In genomic region chr9:19130436-19130835, GRCh38 we compare ENCODE assay signal across 13 cellular contexts. TPM values are rescaled to one million over a fixed set of nuclear protein-coding genes. Genes with fewer than 3 reads are reported as not detected.
DNase-seq lines count a peak whose midpoint lies in the region; ATAC-seq and TF ChIP-seq lines count a peak whose summit lies in the region.
"Had no signal": no experiment of that assay in that cellular context is flagged by ENCODE, and none has a peak within 500 bp of the region (broad histone marks: within the 10 kb centered on the region; RNA-seq: fewer than 3 reads in every experiment).

No MANE protein-coding gene starts in this region.

- no peak overlapping the region for H3K14ac ChIP-seq in mesenchymal stem cell (ENCODE audit: low read length in 2 of 2)

- no peaks in the 10 kb centered on the region for H3K27me3 ChIP-seq in CD4-positive, alpha-beta memory T cell (ENCODE audit: insufficient read depth, low read length)
- H3K27me3 ChIP-seq in adipocyte (replicated peaks; ENCODE audit: control insufficient read depth, insufficient read depth, low read length) (no peaks in the 10 kb centered on the region), mesenchymal stem cell (ENCODE audit: control insufficient read depth in 1 of 2, insufficient read depth in 1 of 2, low read length in 2 of 2) (no peaks in the 10 kb centered on the region)

- H4K91ac ChIP-seq in mesenchymal stem cell (ENCODE audit: low read length) = no peak overlapping the region

- H3K4me2 ChIP-seq in mesenchymal stem cell (ENCODE audit: low read length, poor library complexity, severe bottlenecking) = peak overlapping the region; percentile 40

- H3K4ac ChIP-seq in mesenchymal stem cell (ENCODE audit: low read depth in 1 of 2, low read length in 2 of 2) = peak overlapping the region; percentile 58 to 67

- POLR2A ChIA-PET in CD4-positive, alpha-beta memory T cell (lab: Charles Lee; ENCODE audit: partially characterized antibody) = interaction anchor here (2.5 to 3.6 kb wide), 2 partner anchors 31 to 82 kb away, joined by 20 to 21 read pairs; partner anchors contain the start of gene RRAGA
- POLR2A ChIA-PET in HEK293 (lab: Yijun Ruan, JAX) = no interaction called here

- no peaks in the 10 kb centered on the region for H3K79me1 ChIP-seq in mesenchymal stem cell (replicated peaks; ENCODE audit: low read length, poor library complexity, severe bottlenecking)

- peak overlapping the region in 4 of 7 donors; percentile 76 to 95 (median 86) for H3K27ac Mint-ChIP-seq in CD4-positive, alpha-beta memory T cell

- H3K4me1 ChIP-seq in CD4-positive, alpha-beta memory T cell (ENCODE audit: insufficient read depth, low read length) = peaks cover 37% of the 10 kb centered on the region
- H3K4me1 ChIP-seq in HEK293 (ENCODE audit: control insufficient read depth, insufficient read depth, low read length) (no peaks in the 10 kb centered on the region; the same call in 1 of the 2 replicates), adipocyte (ENCODE audit: control insufficient read depth, insufficient read depth, low read length) (peaks cover 12% of the 10 kb centered on the region), mesenchymal stem cell (ENCODE audit: control insufficient read depth, insufficient read depth, low read depth, low read length) (peaks cover 12% of the 10 kb centered on the region)

- TF ChIP-seq CTCF in HEK293 (tag by site-specific recombination; IDR thresholded peaks at IDR 0.05) = no peak

- no peak overlapping the region for H3K4me3 ChIP-seq in CD4-positive, alpha-beta memory T cell (ENCODE audit: low read length in 2 of 2)
- no peak overlapping the region for H3K4me3 ChIP-seq in HEK293 (ENCODE audit: low read depth, low read length)
- no peak overlapping the region for H3K4me3 ChIP-seq in adipocyte (ENCODE audit: low read length)
- no peak overlapping the region for H3K4me3 ChIP-seq in mesenchymal stem cell (ENCODE audit: insufficient read depth in 1 of 2, low read depth in 1 of 2, low read length in 2 of 2)

- ATAC-seq in HG03354 (IDR thresholded peaks at IDR 0.05; ENCODE audit: poor library complexity, severe bottlenecking, unreplicated experiment) (no peak), HG02938 (IDR thresholded peaks at IDR 0.05; ENCODE audit: unreplicated experiment) (no peak)
- ATAC-seq: right cardiac atrium had no signal

- no peak overlapping the region for H3K27ac ChIP-seq in CD4-positive, alpha-beta memory T cell (ENCODE audit: low read depth, low read length)
- H3K27ac ChIP-seq in HEK293 (ENCODE audit: extremely low read depth, low read depth, low read length) (no peak overlapping the region), mesenchymal stem cell (ENCODE audit: low read length, poor library complexity, severe bottlenecking) (peak overlapping the region; percentile 72)
- H3K27ac ChIP-seq: SK-N-MC had no signal

- no peak for DNase-seq in CD4-positive, alpha-beta memory T cell
- DNase-seq in adipocyte (ENCODE audit: low read depth) (no peak), mesenchymal stem cell (no peak), Ammon's horn (ENCODE audit: low spot score) (no peak)
- no peak for DNase-seq in central memory CD4-positive, alpha-beta T cell
- DNase-seq: activated naive CD4-positive, alpha-beta T cell; NCI-H2029 treated with DMSO at 0.1 percent for 48 hours; right cardiac atrium; stimulated activated CD4-positive, alpha-beta T cell treated with anti-CD3 and anti-CD28 coated beads, Interleukin-4, amount 100 ng/mL, for 1 hour had no signal

- CTCF ChIA-PET in CD4-positive, alpha-beta memory T cell (lab: Charles Lee; ENCODE audit: partially characterized antibody) = interaction anchor here (1.3 to 1.4 kb wide), 2 partner anchors 12 to 44 kb away, joined by 3 to 5 read pairs; no protein-coding TSS in a partner anchor
- CTCF ChIA-PET in HEK293 (lab: Yijun Ruan, JAX) = no interaction called here

- no peak overlapping the region for H2BK120ac ChIP-seq in mesenchymal stem cell (ENCODE audit: low read depth, low read length)

- H3K36me3 Mint-ChIP-seq in CD4-positive, alpha-beta memory T cell = peaks cover 0 to 10% of the 10 kb centered on the region in 2 donors

- no peak overlapping the region for H2BK15ac ChIP-seq in mesenchymal stem cell (ENCODE audit: low read depth, poor library complexity, severe bottlenecking)

- no peak overlapping the region for H2BK5ac ChIP-seq in mesenchymal stem cell (ENCODE audit: low read depth, low read length, poor library complexity, severe bottlenecking)

- H3K23ac ChIP-seq in mesenchymal stem cell (ENCODE audit: low read length in 2 of 2) = no peak overlapping the region

- intact Hi-C loops in CD4-positive, alpha-beta memory T cell (cut with micrococcal nuclease) = no loop called here

- 23% methylated on average over 8 of the region's 8 CpGs for WGBS in mesenchymal stem cell

- no peaks in the 10 kb centered on the region for H3K27me3 Mint-ChIP-seq in CD4-positive, alpha-beta memory T cell

- H3K36me3 ChIP-seq in CD4-positive, alpha-beta memory T cell (ENCODE audit: insufficient read depth, low read length) = no peaks in the 10 kb centered on the region
- peaks cover 0 to 3% of the 10 kb centered on the region in 2 experiments; a peak in 1 of 3 replicates for H3K36me3 ChIP-seq in HEK293 (ENCODE audit: control insufficient read depth in 2 of 2, insufficient read depth in 1 of 2, low read length in 2 of 2)
- H3K36me3 ChIP-seq in adipocyte (ENCODE audit: control insufficient read depth, insufficient read depth, low read length, severe bottlenecking) = peaks cover 10% of the 10 kb centered on the region
- H3K36me3 ChIP-seq in mesenchymal stem cell (ENCODE audit: control insufficient read depth in 1 of 2, insufficient read depth in 2 of 2, low read depth in 1 of 2, low read length in 2 of 2) = peaks cover 5 to 8% of the 10 kb centered on the region in 2 experiments

- H3K4me3 Mint-ChIP-seq in CD4-positive, alpha-beta memory T cell = peak overlapping the region in 2 of 8 donors; percentile 15 to 33

- H2BK12ac ChIP-seq in mesenchymal stem cell (ENCODE audit: low read length in 2 of 2) = peak overlapping the region; percentile 45 to 61

- peaks cover 0 to 1% (median 0%) of the 10 kb centered on the region in 8 donors for H3K9me3 Mint-ChIP-seq in CD4-positive, alpha-beta memory T cell

- H3K4me1 Mint-ChIP-seq in CD4-positive, alpha-beta memory T cell = peaks cover 20 to 38% (median 27%) of the 10 kb centered on the region in 4 donors

- H3K9ac ChIP-seq in adipocyte (ENCODE audit: low read length) = peak overlapping the region; percentile 96
- H3K9ac ChIP-seq in mesenchymal stem cell (ENCODE audit: low read length) = peak overlapping the region; percentile 99

- H2AK5ac ChIP-seq in mesenchymal stem cell (ENCODE audit: low read length, severe bottlenecking) = peak overlapping the region; percentile 49

- no peak overlapping the region for H4K8ac ChIP-seq in mesenchymal stem cell (ENCODE audit: low read length)

- peak overlapping the region; percentile 14 for H2AFZ ChIP-seq in mesenchymal stem cell (ENCODE audit: low read depth, low read length)

- no peaks in the 10 kb centered on the region for H3K9me3 ChIP-seq in CD4-positive, alpha-beta memory T cell (ENCODE audit: control insufficient read depth in 1 of 2, low read length in 2 of 2)
- no peaks in the 10 kb centered on the region for H3K9me3 ChIP-seq in HEK293 (ENCODE audit: control insufficient read depth, insufficient read depth, low read depth, low read length)
- H3K9me3 ChIP-seq in adipocyte (ENCODE audit: control insufficient read depth, low read length) = no peaks in the 10 kb centered on the region
- H3K9me3 ChIP-seq in mesenchymal stem cell (ENCODE audit: control insufficient read depth, low read length) = no peaks in the 10 kb centered on the region

- H3K18ac ChIP-seq in mesenchymal stem cell (ENCODE audit: low read depth in 1 of 2, low read length in 2 of 2) = peak overlapping the region in 1 of 2 experiments; percentile 53

TF ChIP-seq in HEK293, 187 proteins besides CTCF, POLR2A, EP300 and RAD21:
- TF ChIP-seq FEZF1 (tag by site-specific recombination; IDR thresholded peaks at IDR 0.05) = peak; percentile 34; the same call in 1 of the 2 replicates
- TF ChIP-seq ZNF830 (tag by site-specific recombination; IDR thresholded peaks at IDR 0.05; ENCODE audit: low read depth) = no peak

RNA-seq across cellular contexts. Expression of gene PLIN2, which starts 3.1 kb away (rescaled TPM):
- total RNA-seq in CD4-positive, alpha-beta memory T cell = 10 to 100 TPM; 52.6 to 57.7 TPM
- 100 to 1,000 TPM; 102 to 148 TPM for polyA plus RNA-seq in CD4-positive, alpha-beta memory T cell
- polyA plus RNA-seq in mesenchymal stem cell (2013, experiment 1 of 2) = 128 TPM
- polyA plus RNA-seq in mesenchymal stem cell (2013, experiment 2 of 2) = 127 TPM

RNA-seq across cellular contexts. Expression of gene HAUS6, which starts 27.7 kb away (rescaled TPM):
- total RNA-seq in CD4-positive, alpha-beta memory T cell = 10 to 100 TPM; 19.4 to 20.9 TPM
- polyA plus RNA-seq in CD4-positive, alpha-beta memory T cell = 1 to 10 TPM; 6.7 to 7.6 TPM
- polyA plus RNA-seq in mesenchymal stem cell (2013, experiment 1 of 2) = 7.2 TPM
- 7.0 TPM for polyA plus RNA-seq in mesenchymal stem cell (2013, experiment 2 of 2)
